In genomic region chr17:11302395-11302932, GRCh38 we compare ENCODE assay signal across 36 cellular contexts.
"Had no signal": no experiment of that assay in that cellular context is flagged by ENCODE, and none has a peak within 500 bp of the region (broad histone marks: within the 10 kb centered on the region; RNA-seq: fewer than 3 reads in every experiment).

No MANE protein-coding gene starts in this region.

- H3K27me3 ChIP-seq: adrenal gland, body of pancreas, brain microvascular endothelial cell, breast epithelium had no signal

- H3K27me3 Mint-ChIP-seq: activated B cell treated with CpG ODN at 0.5 μM for 24 hours; activated CD4-positive, alpha-beta memory T cell treated with anti-CD3 and anti-CD28 coated beads for 36 hours; activated CD8-positive, alpha-beta T cell treated with anti-CD3 and anti-CD28 coated beads for 36 hours; activated naive CD8-positive, alpha-beta T cell treated with anti-CD3 and anti-CD28 coated beads for 36 hours; activated T-helper 17 cell treated with anti-CD3 and anti-CD28 coated beads, Interleukin-2, amount 50 U/mL, for 72 hours; central memory CD8-positive, alpha-beta T cell had no signal

- H3K36me3 ChIP-seq: adrenal gland, brain microvascular endothelial cell, breast epithelium had no signal

- H3K9me3 Mint-ChIP-seq: activated B cell treated with CpG ODN at 0.5 μM for 24 hours; activated CD8-positive, alpha-beta T cell treated with anti-CD3 and anti-CD28 coated beads for 36 hours; activated naive CD4-positive, alpha-beta T cell treated with anti-CD3 and anti-CD28 coated beads for 36 hours; activated naive CD8-positive, alpha-beta T cell treated with anti-CD3 and anti-CD28 coated beads for 36 hours; activated T-cell treated with anti-CD3 and anti-CD28 coated beads, Interleukin-2, amount 50 U/mL, for 4 hours; central memory CD8-positive, alpha-beta T cell had no signal

- H3K9me3 ChIP-seq: adrenal gland, body of pancreas, breast epithelium had no signal

- H3K4me3 ChIP-seq: adrenal gland, body of pancreas, breast epithelium had no signal

- DNase-seq: activated B cell treated with CpG ODN at 0.5 μM for 24 hours; activated CD4-positive, alpha-beta memory T cell treated with anti-CD3 and anti-CD28 coated beads for 36 hours; activated CD4-positive, alpha-beta T cell treated with anti-CD3 and anti-CD28 coated beads for 4 hours; activated CD4-positive, alpha-beta T cell treated with anti-CD3 and anti-CD28 coated beads, Interleukin-2, amount 50 U/mL, for 1 hour; activated CD4-positive, alpha-beta T cell treated with anti-CD3 and anti-CD28 coated beads, Interleukin-2, amount 50 U/mL, for 4 hours; activated CD4-positive, CD25-positive, alpha-beta regulatory T cell treated with anti-CD3 and anti-CD28 coated beads, Interleukin-2, amount 50 U/mL, for 72 hours; activated CD8-positive, alpha-beta memory T cell treated with anti-CD3 and anti-CD28 coated beads, Interleukin-2, amount 50 U/mL, for 4 hours; activated CD8-positive, alpha-beta T cell treated with anti-CD3 and anti-CD28 coated beads for 36 hours; activated effector memory CD4-positive, alpha-beta T cell treated with anti-CD3 and anti-CD28 coated beads, Interleukin-2, amount 50 U/mL, for 16 hours; activated gamma-delta T cell treated with Interleukin-2 at 50 U/mL for 16 hours; activated naive CD4-positive, alpha-beta T cell; activated naive CD4-positive, alpha-beta T cell treated with anti-CD3 and anti-CD28 coated beads for 36 hours; activated naive CD4-positive, alpha-beta T cell treated with anti-CD3 and anti-CD28 coated beads, Interleukin-2, amount 50 U/mL, for 16 hours; activated naive CD8-positive, alpha-beta T cell treated with anti-CD3 and anti-CD28 coated beads for 36 hours; activated T-cell treated with anti-CD3 and anti-CD28 coated beads for 4 hours; activated T-cell treated with anti-CD3 and anti-CD28 coated beads, Interleukin-2, amount 50 U/mL, for 1 hour; activated T-cell treated with anti-CD3 and anti-CD28 coated beads, Interleukin-2, amount 50 U/mL, for 4 hours; activated T-cell treated with anti-CD3 and anti-CD28 coated beads, Interleukin-2, amount 50 U/mL, for 72 hours; adrenal gland; amniotic stem cell; aorta; body of pancreas; brain microvascular endothelial cell; cerebellar nuclear complex; SW 1271; T-helper 1 cell; T-helper 2 cell; T-helper 9 cell had no signal

- H3K36me3 Mint-ChIP-seq: activated CD4-positive, alpha-beta memory T cell treated with anti-CD3 and anti-CD28 coated beads for 36 hours; activated naive CD4-positive, alpha-beta T cell treated with anti-CD3 and anti-CD28 coated beads, Interleukin-2, amount 50 U/mL, for 72 hours; activated naive CD8-positive, alpha-beta T cell treated with anti-CD3 and anti-CD28 coated beads for 36 hours had no signal

- H3K4me1 ChIP-seq: adrenal gland, body of pancreas, breast epithelium had no signal

- H3K27ac ChIP-seq: body of pancreas, brain microvascular endothelial cell, breast epithelium, VCaP had no signal

- ATAC-seq: activated CD8-positive, alpha-beta T cell treated with anti-CD3 and anti-CD28 coated beads for 36 hours; activated T-cell treated with anti-CD3 and anti-CD28 coated beads, Interleukin-2, amount 50 U/mL, for 4 hours; activated T-cell treated with anti-CD3 and anti-CD28 coated beads, Interleukin-2, amount 50 U/mL, for 72 hours; activated T-helper 17 cell treated with anti-CD3 and anti-CD28 coated beads, Interleukin-2, amount 50 U/mL, for 72 hours; body of pancreas had no signal

- H3K4me1 Mint-ChIP-seq: activated B cell treated with CpG ODN at 0.5 μM for 24 hours; activated naive CD8-positive, alpha-beta T cell treated with anti-CD3 and anti-CD28 coated beads for 36 hours; activated T-helper 17 cell treated with anti-CD3 and anti-CD28 coated beads, Interleukin-2, amount 50 U/mL, for 72 hours; central memory CD8-positive, alpha-beta T cell had no signal

- H3K27ac Mint-ChIP-seq: activated B cell treated with CpG ODN at 0.5 μM for 24 hours; activated CD4-positive, alpha-beta memory T cell treated with anti-CD3 and anti-CD28 coated beads for 36 hours; activated CD8-positive, alpha-beta T cell treated with anti-CD3 and anti-CD28 coated beads for 36 hours; activated naive CD4-positive, alpha-beta T cell treated with anti-CD3 and anti-CD28 coated beads for 36 hours; activated naive CD8-positive, alpha-beta T cell treated with anti-CD3 and anti-CD28 coated beads for 36 hours; activated T-cell treated with anti-CD3 and anti-CD28 coated beads, Interleukin-2, amount 50 U/mL, for 72 hours; activated T-helper 1 cell treated with anti-CD3 and anti-CD28 coated beads, Interleukin-12 subunit alpha, Interleukin-12 subunit beta, Interleukin-2, Interleukin-4 antibody, amounts not matched to agents 30 ng/mL and 10 ng/mL and 1 ng/mL, durations not matched to agents 14 hours and 24 hours and 36 hours; activated T-helper 17 cell treated with anti-CD3 and anti-CD28 coated beads, Interleukin-2, amount 50 U/mL, for 72 hours; T-helper 1 cell treated with Interleukin-12 subunit alpha and Interleukin-12 subunit beta and Interleukin-4 antibody, amounts not matched to agents 30 μg/mL and 1 μg/mL, for 36 hours; T-helper 2 cell treated with Interferon-gamma antibody and Interleukin-4, amounts not matched to agents 5 μg/mL and 100 μg/mL, for 36 hours had no signal

- H3K4me3 Mint-ChIP-seq: activated B cell treated with CpG ODN at 0.5 μM for 24 hours; activated CD4-positive, alpha-beta memory T cell treated with anti-CD3 and anti-CD28 coated beads for 36 hours; activated CD8-positive, alpha-beta T cell treated with anti-CD3 and anti-CD28 coated beads for 36 hours; activated naive CD4-positive, alpha-beta T cell treated with anti-CD3 and anti-CD28 coated beads for 36 hours; activated naive CD8-positive, alpha-beta T cell treated with anti-CD3 and anti-CD28 coated beads for 36 hours; activated T-cell treated with anti-CD3 and anti-CD28 coated beads, Interleukin-2, amount 50 U/mL, for 4 hours; activated T-cell treated with anti-CD3 and anti-CD28 coated beads, Interleukin-2, amount 50 U/mL, for 72 hours; activated T-helper 1 cell treated with anti-CD3 and anti-CD28 coated beads, Interleukin-12 subunit alpha, Interleukin-12 subunit beta, Interleukin-2, Interleukin-4 antibody, amounts not matched to agents 30 ng/mL and 10 ng/mL and 1 ng/mL, durations not matched to agents 14 hours and 24 hours and 36 hours; activated T-helper 17 cell treated with anti-CD3 and anti-CD28 coated beads, Interleukin-2, amount 50 U/mL, for 72 hours; central memory CD8-positive, alpha-beta T cell; T-helper 1 cell treated with Interleukin-12 subunit alpha and Interleukin-12 subunit beta and Interleukin-4 antibody, amounts not matched to agents 30 μg/mL and 1 μg/mL, for 36 hours; T-helper 2 cell treated with Interferon-gamma antibody and Interleukin-4, amounts not matched to agents 5 μg/mL and 100 μg/mL, for 36 hours had no signal
